29 cellular contexts compared by ENCODE assay signal in genomic region chr1:55662875-55663274, GRCh38.
"Had no signal": no experiment of that assay in that cellular context is flagged by ENCODE, and none has a peak within 500 bp of the region (broad histone marks: within the 10 kb centered on the region; RNA-seq: fewer than 3 reads in every experiment).

No MANE protein-coding gene starts in this region.

- H3K36me3 ChIP-seq: ascending aorta, breast epithelium, cardiac muscle cell, colonic mucosa, gastrocnemius medialis, WERI-Rb-1 had no signal

- H3K27me3 ChIP-seq: ascending aorta, breast epithelium, cardiac muscle cell, colonic mucosa, gastrocnemius medialis had no signal

- H3K4me1 ChIP-seq: ascending aorta, breast epithelium, colonic mucosa, gastrocnemius medialis had no signal

- H3K27ac ChIP-seq: ascending aorta, breast epithelium, cardiac muscle cell, colonic mucosa, gastrocnemius medialis, WERI-Rb-1 had no signal

- H3K4me3 ChIP-seq: ascending aorta, breast epithelium, cardiac muscle cell, colonic mucosa, gastrocnemius medialis had no signal

- DNase-seq: activated B cell treated with CpG ODN at 0.5 μM for 24 hours; activated CD4-positive, alpha-beta memory T cell treated with anti-CD3 and anti-CD28 coated beads for 36 hours; activated CD4-positive, alpha-beta T cell treated with anti-CD3 and anti-CD28 coated beads for 36 hours; activated CD4-positive, alpha-beta T cell treated with anti-CD3 and anti-CD28 coated beads, Interleukin-2, amount 10 ng/mL, durations not matched to agents 24 days and 14 days; activated CD4-positive, CD25-positive, alpha-beta regulatory T cell treated with anti-CD3 and anti-CD28 coated beads, Interleukin-2, amount 50 U/mL, for 72 hours; activated CD8-positive, alpha-beta memory T cell treated with anti-CD3 and anti-CD28 coated beads, Interleukin-2, amount 10 ng/mL, durations not matched to agents 7 days and 5 days; activated CD8-positive, alpha-beta memory T cell treated with anti-CD3 and anti-CD28 coated beads, Interleukin-2, amount 50 U/mL, for 48 hours; activated CD8-positive, alpha-beta T cell treated with anti-CD3 and anti-CD28 coated beads, Interleukin-2, amount 10 ng/mL, durations not matched to agents 7 days and 5 days; activated gamma-delta T cell; activated naive CD4-positive, alpha-beta T cell; activated naive CD4-positive, alpha-beta T cell treated with anti-CD3 and anti-CD28 coated beads, Interleukin-2, amount 10 ng/mL, durations not matched to agents 7 days and 5 days; activated naive CD8-positive, alpha-beta T cell treated with anti-CD3 and anti-CD28 coated beads, Interleukin-2, amount 10 ng/mL, durations not matched to agents 7 days and 5 days; activated T-cell treated with anti-CD3 and anti-CD28 coated beads for 4 hours; activated T-cell treated with anti-CD3 and anti-CD28 coated beads, Interleukin-2, amount 50 U/mL, for 24 hours; activated T-cell treated with anti-CD3 and anti-CD28 coated beads, Interleukin-2, amount 50 U/mL, for 72 hours; central memory CD4-positive, alpha-beta T cell; cerebellar nuclear complex; colonic mucosa; effector CD8-positive, alpha-beta T cell; foreskin fibroblast; gastrocnemius medialis; glutamatergic neuron; T-helper 1 cell; T-helper 17 cell; T1000; WERI-Rb-1 had no signal

- H3K9me3 ChIP-seq: colonic mucosa, gastrocnemius medialis had no signal
